Comparison of ENCODE assay signal across 20 cellular contexts in the genomic region with DNA sequence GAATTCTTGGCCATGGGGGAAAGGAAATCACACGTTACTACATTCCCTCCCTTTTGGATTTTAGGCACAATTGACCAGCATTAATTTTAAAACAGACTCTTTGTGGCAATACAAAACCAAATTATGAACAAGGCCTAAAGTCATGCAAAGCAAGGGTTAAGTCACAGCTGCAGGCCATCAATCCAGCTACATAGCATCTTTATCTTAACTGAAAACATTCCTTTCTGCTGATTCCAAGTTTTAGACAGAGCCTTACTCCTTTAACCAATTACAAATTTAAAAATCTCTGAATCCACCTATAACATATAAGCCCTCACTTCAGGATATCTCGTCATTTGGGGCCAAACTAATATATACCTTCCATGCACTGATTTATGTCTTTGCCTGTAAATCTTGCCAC.
DNase-seq lines count a peak whose midpoint lies in the region; ATAC-seq and TF ChIP-seq lines count a peak whose summit lies in the region.
"Had no signal": no experiment of that assay in that cellular context is flagged by ENCODE, and none has a peak within 500 bp of the region (broad histone marks: within the 10 kb centered on the region; RNA-seq: fewer than 3 reads in every experiment).

No MANE protein-coding gene starts in this region.

- H3K9me3 Mint-ChIP-seq in mesothelial cell of epicardium = peaks cover 5% of the 10 kb centered on the region
- H3K9me3 Mint-ChIP-seq in naive thymus-derived CD4-positive, alpha-beta T cell = peaks cover 0 to 8% (median 4%) of the 10 kb centered on the region in 11 donors

- H3K27ac Mint-ChIP-seq in mesothelial cell of epicardium = peak overlapping the region; percentile 83
- no peak overlapping the region for H3K27ac Mint-ChIP-seq in naive thymus-derived CD4-positive, alpha-beta T cell
- H3K27ac Mint-ChIP-seq: CD4-positive, alpha-beta T cell had no signal

- no peaks in the 10 kb centered on the region for H3K36me3 ChIP-seq in right atrium auricular region
- H3K36me3 ChIP-seq in vagina = no peaks in the 10 kb centered on the region
- H3K36me3 ChIP-seq in naive thymus-derived CD4-positive, alpha-beta T cell (ENCODE audit: control insufficient read depth in 2 of 3, insufficient read depth in 3 of 3, low read length in 3 of 3) = no peaks in the 10 kb centered on the region
- H3K36me3 ChIP-seq: BLaER1 treated with 17β-estradiol and CSF1 and Interleukin-3, amounts not matched to agents 10 nM and 100 nM; MG63 had no signal

- no peaks in the 10 kb centered on the region for H3K36me3 Mint-ChIP-seq in mesothelial cell of epicardium
- H3K36me3 Mint-ChIP-seq in naive thymus-derived CD4-positive, alpha-beta T cell = peaks cover 0 to 5% (median 0%) of the 10 kb centered on the region in 5 donors

- no peaks in the 10 kb centered on the region for H3K27me3 Mint-ChIP-seq in mesothelial cell of epicardium (ENCODE audit: low read depth)
- peaks cover 0 to 6% (median 0%) of the 10 kb centered on the region in 5 donors for H3K27me3 Mint-ChIP-seq in naive thymus-derived CD4-positive, alpha-beta T cell

- ATAC-seq in HG03460 (IDR thresholded peaks at IDR 0.05; ENCODE audit: unreplicated experiment) = no peak
- ATAC-seq in naive thymus-derived CD4-positive, alpha-beta T cell = no peak

- DNase-seq in fibroblast of the aortic adventitia (ENCODE audit: low read depth) (peak; percentile 21), right atrium auricular region (ENCODE audit: low spot score) (no peak), mesothelial cell of epicardium (ENCODE audit: low spot score in 2 of 2, unreplicated experiment in 2 of 2) (no peak), vagina (ENCODE audit: extremely low spot score in 2 of 2) (no peak), NCI-H2227 (lab: John Stamatoyannopoulos, UW; ENCODE audit: unreplicated experiment) (no peak)
- DNase-seq in naive thymus-derived CD4-positive, alpha-beta T cell = no peak
- DNase-seq: AML-193; CD4-positive, alpha-beta T cell; GM23248; H7; IMR-90; KG1; MG63; NCI-H2029; NCI-H2227 treated with DMSO at 0.1 percent for 48 hours; NCI-H526 treated with DMSO at 0.1 percent for 48 hours; PC-9; SHP77 had no signal

- intact Hi-C loops in vagina (cut with DNase I) = no loop called here
- intact Hi-C loops in naive thymus-derived CD4-positive, alpha-beta T cell (cut with micrococcal nuclease) = no loop called here

- CTCF ChIA-PET in naive thymus-derived CD4-positive, alpha-beta T cell (lab: Charles Lee) = no interaction called here

- POLR2A ChIA-PET in naive thymus-derived CD4-positive, alpha-beta T cell (lab: Charles Lee) = no interaction called here

- H3K27me3 ChIP-seq in right atrium auricular region = no peaks in the 10 kb centered on the region
- H3K27me3 ChIP-seq in vagina = no peaks in the 10 kb centered on the region
- no peaks in the 10 kb centered on the region for H3K27me3 ChIP-seq in naive thymus-derived CD4-positive, alpha-beta T cell (ENCODE audit: control insufficient read depth in 2 of 2, insufficient read depth in 2 of 2, low read length in 2 of 2)
- H3K27me3 ChIP-seq: BLaER1 treated with 17β-estradiol and CSF1 and Interleukin-3, amounts not matched to agents 10 nM and 100 nM; MG63 had no signal

- TF ChIP-seq POLR2A in vagina (IDR thresholded peaks at IDR 0.05) = no peak

- TF ChIP-seq CTCF in fibroblast of the aortic adventitia (IDR thresholded peaks at IDR 0.05; ENCODE audit: insufficient read depth, low read length) (no peak), right atrium auricular region (IDR thresholded peaks at IDR 0.05) (no peak), mesothelial cell of epicardium (IDR thresholded peaks at IDR 0.05; ENCODE audit: unreplicated experiment) (no peak), vagina (IDR thresholded peaks at IDR 0.05) (no peak)

- H3K4me3 ChIP-seq in fibroblast of the aortic adventitia (ENCODE audit: low read depth, low read length) = no peak overlapping the region
- no peak overlapping the region for H3K4me3 ChIP-seq in right atrium auricular region
- H3K4me3 ChIP-seq in vagina = no peak overlapping the region
- H3K4me3 ChIP-seq in naive thymus-derived CD4-positive, alpha-beta T cell (ENCODE audit: low read length) = no peak overlapping the region
- H3K4me3 ChIP-seq: BLaER1 treated with 17β-estradiol and CSF1 and Interleukin-3, amounts not matched to agents 10 nM and 100 nM; GM23248; MG63; PC-9 had no signal

- H3K4me3 Mint-ChIP-seq in mesothelial cell of epicardium = no peak overlapping the region
- H3K4me3 Mint-ChIP-seq in naive thymus-derived CD4-positive, alpha-beta T cell = no peak overlapping the region
- H3K4me3 Mint-ChIP-seq: CD4-positive, alpha-beta T cell had no signal

- peaks cover 12% of the 10 kb centered on the region for H3K4me1 Mint-ChIP-seq in mesothelial cell of epicardium
- peaks cover 0 to 1% (median 0%) of the 10 kb centered on the region in 7 donors for H3K4me1 Mint-ChIP-seq in naive thymus-derived CD4-positive, alpha-beta T cell

- peaks cover 0 to 5% of the 10 kb centered on the region in 2 donors for H3K4me1 ChIP-seq in right atrium auricular region
- peaks cover 5% of the 10 kb centered on the region for H3K4me1 ChIP-seq in vagina
- H3K4me1 ChIP-seq in naive thymus-derived CD4-positive, alpha-beta T cell (ENCODE audit: control insufficient read depth in 2 of 2, insufficient read depth in 2 of 2, low read length in 2 of 2) = no peaks in the 10 kb centered on the region

- H3K9me3 ChIP-seq in right atrium auricular region (no peaks in the 10 kb centered on the region), vagina (no peaks in the 10 kb centered on the region)
- H3K9me3 ChIP-seq in naive thymus-derived CD4-positive, alpha-beta T cell (ENCODE audit: control insufficient read depth in 2 of 3, low read length in 3 of 3) = no peaks in the 10 kb centered on the region
- H3K9me3 ChIP-seq: BLaER1 treated with 17β-estradiol and CSF1 and Interleukin-3, amounts not matched to agents 10 nM and 100 nM; MG63 had no signal

- H3K27ac ChIP-seq in right atrium auricular region = peak overlapping the region; percentile 21 to 33
- peak overlapping the region; percentile 13 for H3K27ac ChIP-seq in vagina
- H3K27ac ChIP-seq in naive thymus-derived CD4-positive, alpha-beta T cell (ENCODE audit: low read depth, low read length) = no peak overlapping the region
- H3K27ac ChIP-seq: BLaER1 treated with 17β-estradiol and CSF1 and Interleukin-3, amounts not matched to agents 10 nM and 100 nM; GM23248; PC-9 had no signal
